In genomic region chr19:38899447-38900219, GRCh38 we compare ENCODE assay signal across 8 cellular contexts. TPM values are rescaled to one million over a fixed set of nuclear protein-coding genes. Genes with fewer than 3 reads are reported as not detected.
DNase-seq lines count a peak whose midpoint lies in the region; ATAC-seq and TF ChIP-seq lines count a peak whose summit lies in the region.

Gene NFKBIB, plus strand, starts transcription at chr19:38899969. Its CDS starts 64 bp downstream, at chr19:38900033.
Gene SIRT2, minus strand, starts transcription at chr19:38899618. Its CDS starts 97 bp downstream, at chr19:38899521.

- no peaks in the 10 kb centered on the region for H3F3A ChIP-seq in PC-9 (ENCODE audit: insufficient read depth, low read depth)

- DNase-seq in DMS153 (lab: John Stamatoyannopoulos, UW) (peak; percentile 100), PC-9 (peak; percentile 99), epithelial cell of proximal tubule (ENCODE audit: low read depth) (peak; percentile 95), mucosa of gallbladder (ENCODE audit: low spot score) (peak; percentile 100)
- peak; percentile 100 for DNase-seq in Jurkat, Clone E6-1 (ENCODE audit: low read depth, low spot score)
- peak; percentile 97 for DNase-seq in activated T-cell treated with anti-CD3 and anti-CD28 coated beads, Interleukin-2, amount 50 U/mL, for 1 hour
- DNase-seq in stimulated activated CD8-positive, alpha-beta memory T cell treated with anti-CD3 and anti-CD28 coated beads, Interleukin-4, amount 100 ng/mL, for 4 hours (ENCODE audit: low read depth in 2 of 2, low spot score in 1 of 2) = peak; percentile 98 to 99

- H3K79me2 ChIP-seq in PC-9 (ENCODE audit: low read depth) = peaks cover 24% of the 10 kb centered on the region

- H3K36me3 ChIP-seq in PC-9 (ENCODE audit: low read depth) = no peaks in the 10 kb centered on the region

- POLR2A ChIA-PET in PC-9 (lab: Charles Lee; ENCODE audit: unreplicated experiment) = interaction anchor here (0.5 to 0.7 kb wide), 8 partner anchors 12 to 494 kb away, joined by 3 to 12 read pairs (median 4); partner anchors contain the start of gene CCER2

- intact Hi-C loops in PC-9 (cut with micrococcal nuclease; ENCODE audit: unreplicated experiment) = loop anchor here (1.0 kb wide), 3 partner anchors 31 to 262 kb away; partner anchors contain the start of genes MRPS12 and SARS2

- peak within 1 kb of the TSS; percentile 84 for H3K4me2 ChIP-seq in PC-9

- no peaks in the 10 kb centered on the region for H3K27me3 ChIP-seq in PC-9 (ENCODE audit: insufficient read depth, low read depth)

- CTCF ChIA-PET in PC-9 (lab: Charles Lee) = no interaction called here

- H3K4me1 ChIP-seq in PC-9 (replicated peaks; ENCODE audit: insufficient read depth) = peaks cover 16% of the 10 kb centered on the region

- H2AFZ ChIP-seq in PC-9 = peak within 1 kb of the TSS; percentile 92

- TF ChIP-seq CTCF in PC-9 (conservative IDR thresholded peaks at IDR 0.05) = no peak
- no peak for TF ChIP-seq CTCF in epithelial cell of proximal tubule (conservative IDR thresholded peaks at IDR 0.05; ENCODE audit: low read depth, low read length)

- H3K9me2 ChIP-seq in PC-9 (ENCODE audit: insufficient read depth) = no peaks in the 10 kb centered on the region

- no TSS peak for BruUV-seq in PC-9 (replicated peaks; lab: Mats Ljungman, UMichigan)

- ATAC-seq in GM21619 (IDR thresholded peaks at IDR 0.05; ENCODE audit: unreplicated experiment) = peak; percentile 87

- no peaks in the 10 kb centered on the region for H4K20me1 ChIP-seq in PC-9 (ENCODE audit: insufficient read depth)

- H3K9me3 ChIP-seq in PC-9 (ENCODE audit: insufficient read depth, low read depth) = 0 out of 2 replicates have a peak, but pooled peaks cover 3% of the 10 kb centered on the region

- H3K27ac ChIP-seq in PC-9 = peak within 1 kb of the TSS; percentile 64

- peak within 1 kb of the TSS; percentile 91 for H3K4me3 ChIP-seq in Jurkat, Clone E6-1 (ENCODE audit: low read length)
- H3K4me3 ChIP-seq in PC-9 (peak within 1 kb of the TSS; percentile 73), epithelial cell of proximal tubule (ENCODE audit: low read depth, low read length) (peak within 1 kb of the TSS; percentile 83)

RNA-seq across cellular contexts. Expression of gene NFKBIB, which starts in this region (rescaled TPM):
- 42.0 TPM for polyA plus RNA-seq in Jurkat, Clone E6-1 (2012; ENCODE audit: insufficient read depth, insufficient read length)
- total RNA-seq in PC-9 (2021) (18.8 and 21.6 TPM in 2 replicates), epithelial cell of proximal tubule (23.6 and 33.1 TPM in 2 replicates), mucosa of gallbladder (23.1 TPM)

RNA-seq across cellular contexts. Expression of gene SIRT2, which starts in this region (rescaled TPM):
- 45.5 TPM for polyA plus RNA-seq in Jurkat, Clone E6-1 (2012; ENCODE audit: insufficient read depth, insufficient read length)
- total RNA-seq in PC-9 (2021) = 29.6 and 32.9 TPM in 2 replicates
- total RNA-seq in epithelial cell of proximal tubule = 26.1 and 43.5 TPM in 2 replicates
- total RNA-seq in mucosa of gallbladder = 63.0 TPM

Comparison
In these comparisons a context has a peak if more than half of its experiments do, and no peak if none do; other contexts are left out.
1. Peak in every context shown above with its lines: DNase-seq, ATAC-seq, H3K4me3 ChIP-seq and H3K27ac ChIP-seq.